ENCODE assay signal across 8 cellular contexts in the genomic region with DNA sequence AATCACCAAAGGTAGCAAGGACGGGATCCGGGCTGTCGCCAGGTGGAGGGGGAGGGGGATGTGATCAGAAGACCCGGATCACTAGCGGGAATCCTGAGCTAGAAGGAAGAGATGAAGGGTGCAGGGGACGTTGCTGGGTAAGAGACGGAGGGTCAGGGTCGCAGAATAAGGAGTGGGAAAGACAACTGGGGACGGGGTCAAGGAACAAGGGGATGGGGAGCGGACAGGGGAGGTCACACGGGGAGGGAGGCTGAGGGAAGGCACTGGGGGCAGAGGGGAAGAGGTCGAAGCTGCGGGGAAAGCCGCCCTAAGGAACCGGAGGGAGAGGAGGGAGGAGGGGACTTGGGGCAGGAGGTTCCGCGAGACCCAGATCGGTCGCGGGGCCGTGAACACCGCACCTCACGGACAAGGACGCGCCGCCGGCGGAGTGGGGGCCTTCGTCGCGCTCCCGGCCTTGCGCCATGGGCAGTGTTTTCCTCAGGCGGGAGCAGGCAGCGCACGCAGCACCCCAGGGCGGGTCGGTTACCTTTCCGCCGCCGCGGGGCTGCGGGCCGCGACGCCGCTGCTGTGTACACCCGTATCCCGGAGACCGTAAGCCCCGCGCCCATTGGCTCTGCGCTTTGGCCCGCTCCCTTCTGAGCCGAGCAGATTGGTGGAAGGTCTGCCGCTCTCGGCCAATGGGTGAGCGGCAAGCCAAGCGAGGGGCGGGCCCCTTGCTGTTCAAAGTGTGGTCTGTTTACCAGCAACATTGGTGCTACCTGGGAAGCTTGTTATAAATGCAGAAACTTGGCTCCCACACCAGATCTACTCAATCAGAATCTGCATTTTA. TPM values are rescaled to one million over a fixed set of nuclear protein-coding genes. Genes with fewer than 3 reads are reported as not detected.
A peak's percentile ranks its signal among the peaks of the same experiment; 100 is the strongest.
DNase-seq lines count a peak whose midpoint lies in the region; ATAC-seq, FAIRE-seq and TF ChIP-seq lines count a peak whose summit lies in the region.

A gene with protein sequence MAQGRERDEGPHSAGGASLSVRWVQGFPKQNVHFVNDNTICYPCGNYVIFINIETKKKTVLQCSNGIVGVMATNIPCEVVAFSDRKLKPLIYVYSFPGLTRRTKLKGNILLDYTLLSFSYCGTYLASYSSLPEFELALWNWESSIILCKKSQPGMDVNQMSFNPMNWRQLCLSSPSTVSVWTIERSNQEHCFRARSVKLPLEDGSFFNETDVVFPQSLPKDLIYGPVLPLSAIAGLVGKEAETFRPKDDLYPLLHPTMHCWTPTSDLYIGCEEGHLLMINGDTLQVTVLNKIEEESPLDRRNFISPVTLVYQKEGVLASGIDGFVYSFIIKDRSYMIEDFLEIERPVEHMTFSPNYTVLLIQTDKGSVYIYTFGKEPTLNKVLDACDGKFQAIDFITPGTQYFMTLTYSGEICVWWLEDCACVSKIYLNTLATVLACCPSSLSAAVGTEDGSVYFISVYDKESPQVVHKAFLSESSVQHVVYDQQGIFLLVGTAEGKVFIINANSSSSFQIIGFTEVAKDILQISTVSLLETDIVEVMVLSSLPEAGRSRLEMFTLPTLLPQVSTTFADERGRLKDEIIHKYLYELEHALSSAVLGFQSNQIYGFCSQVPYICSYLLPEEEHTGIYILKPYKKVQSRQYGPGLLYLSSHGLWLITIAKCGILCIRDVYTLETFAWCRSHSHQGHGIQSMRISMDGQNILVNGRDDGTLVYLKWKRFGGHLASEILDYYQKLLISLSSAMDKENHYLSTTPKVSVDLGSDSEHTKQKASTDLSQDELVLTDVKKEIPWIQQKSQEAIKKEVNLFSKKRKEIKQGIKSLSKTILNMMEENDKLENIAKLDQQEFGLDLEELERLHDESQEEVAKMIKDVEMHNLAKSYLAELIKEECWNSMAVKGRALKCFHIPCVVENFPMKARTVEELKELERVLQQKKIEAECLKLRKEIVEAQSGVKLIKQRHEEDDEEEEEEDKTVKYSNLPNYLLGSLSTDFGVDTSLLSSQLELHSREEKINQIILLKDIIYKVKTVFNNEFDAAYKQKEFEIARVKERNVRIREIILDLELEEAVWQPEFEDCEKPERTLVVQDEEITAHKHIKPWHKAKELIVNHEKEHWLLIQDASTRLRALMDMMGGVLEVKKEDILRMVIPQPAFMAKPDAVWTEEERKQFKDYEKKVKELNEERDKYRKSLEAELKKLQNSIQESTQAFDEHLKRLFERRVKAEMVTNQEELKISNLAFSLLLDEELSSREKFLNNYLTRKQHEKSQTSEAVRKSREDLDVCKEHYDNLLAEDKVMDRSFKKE (N-terminal part only) (minus strand): TSS at position 581 of the 829 bp plus-strand sequence. CDS start 118 bp downstream, at position 463.

- TF ChIP-seq CTCF in DND-41 (IDR thresholded peaks at IDR 0.05; ENCODE audit: borderline replicate concordance, extremely low read depth, low read length, poor library complexity, severe bottlenecking): no peak
- TF ChIP-seq CTCF in Loucy (conservative IDR thresholded peaks at IDR 0.05; ENCODE audit: low read length): no peak

- peaks cover 5% of the 10 kb centered on the region for H3K36me3 Mint-ChIP-seq in natural killer cell treated with Interleukin-12 subunit alpha and Interleukin-12 subunit beta and Interleukin-15 and Interleukin-18, amount 100 ng/mL, for 72 hours

- H3K27ac ChIP-seq in DND-41 (ENCODE audit: low read length): no peak within 1 kb of the TSS

- peaks cover 14 to 16% of the 10 kb centered on the region in 2 donors for H3K4me1 Mint-ChIP-seq in natural killer cell treated with Interleukin-12 subunit alpha and Interleukin-12 subunit beta and Interleukin-15 and Interleukin-18, amount 100 ng/mL, for 72 hours (ENCODE audit: low read depth in 2 of 2)

- H3K27me3 Mint-ChIP-seq in natural killer cell treated with Interleukin-12 subunit alpha and Interleukin-12 subunit beta and Interleukin-15 and Interleukin-18, amount 100 ng/mL, for 72 hours: peaks cover 30% of the 10 kb centered on the region in 2 donors

- H2AFZ ChIP-seq in DND-41 (ENCODE audit: low read depth, low read length): no peak within 1 kb of the TSS
- H2AFZ ChIP-seq in Loucy (ENCODE audit: low read length): peak within 1 kb of the TSS; percentile 83

- H3K27me3 ChIP-seq in DND-41 (ENCODE audit: insufficient read depth, low read length, poor library complexity) (no peaks in the 10 kb centered on the region), Loucy (ENCODE audit: insufficient read depth, low read length, poor library complexity, severe bottlenecking) (peaks cover 5% of the 10 kb centered on the region)

- H3K9ac ChIP-seq in DND-41 (ENCODE audit: low read depth, low read length) (no peak within 1 kb of the TSS), Loucy (ENCODE audit: low read depth, low read length, poor library complexity, severe bottlenecking) (peak within 1 kb of the TSS; percentile 36)

- H3K4me2 ChIP-seq in DND-41 (ENCODE audit: insufficient read depth, low read length): no peak within 1 kb of the TSS
- peak within 1 kb of the TSS; percentile 81 for H3K4me2 ChIP-seq in Loucy (ENCODE audit: low read depth, low read length, poor library complexity, severe bottlenecking)

- no peaks in the 10 kb centered on the region for H4K20me1 ChIP-seq in DND-41 (ENCODE audit: insufficient read depth, low read length)
- H4K20me1 ChIP-seq in Loucy (ENCODE audit: insufficient read depth, low read length, poor library complexity, severe bottlenecking): no peaks in the 10 kb centered on the region

- H3K4me1 ChIP-seq in DND-41 (ENCODE audit: insufficient read depth, low read length) (no peaks in the 10 kb centered on the region), Loucy (ENCODE audit: insufficient read depth, low read length, poor library complexity, severe bottlenecking) (no peaks in the 10 kb centered on the region)

- H3K36me3 ChIP-seq in DND-41 (ENCODE audit: insufficient read depth, low read length) (no peaks in the 10 kb centered on the region), Loucy (ENCODE audit: insufficient read depth, low read length) (no peaks in the 10 kb centered on the region)

- H3K4me3 Mint-ChIP-seq in natural killer cell treated with Interleukin-12 subunit alpha and Interleukin-12 subunit beta and Interleukin-15 and Interleukin-18, amount 100 ng/mL, for 72 hours: peak within 1 kb of the TSS; percentile 91

- peak; percentile 67 for TF ChIP-seq POLR2A in H54 (IDR thresholded peaks at IDR 0.05; ENCODE audit: low read depth, low read length)

- no peaks in the 10 kb centered on the region for H3K9me3 Mint-ChIP-seq in natural killer cell treated with Interleukin-12 subunit alpha and Interleukin-12 subunit beta and Interleukin-15 and Interleukin-18, amount 100 ng/mL, for 72 hours

- FAIRE-seq in H54 (lab: Jason Lieb, UNC): peak; percentile 92

- DNase-seq in DND-41 (no peak), H54 (ENCODE audit: insufficient read length, low spot score) (peak; percentile 100), SIG-M5 (lab: John Stamatoyannopoulos, UW) (peak; percentile 56), activated gamma-delta T cell treated with Interleukin-2 at 50 U/mL for 16 hours (peak; percentile 99), fibroblast of the conjunctiva (ENCODE audit: low read depth) (peak; percentile 92)
- peak; percentile 98 for DNase-seq in natural killer cell treated with Interleukin-12 subunit alpha and Interleukin-12 subunit beta and Interleukin-15 and Interleukin-18, amount 100 ng/mL, for 72 hours (ENCODE audit: low spot score)
- peak; percentile 97 to 99 (median 99) for DNase-seq in stimulated activated naive CD4-positive, alpha-beta T cell (lab: John Stamatoyannopoulos, UW)

- no peaks in the 10 kb centered on the region for H3K9me2 ChIP-seq in Loucy (replicated peaks; ENCODE audit: low read depth, low read length)

- H3K79me2 ChIP-seq in DND-41 (ENCODE audit: insufficient read depth, low read length) (no peaks in the 10 kb centered on the region), Loucy (ENCODE audit: insufficient read depth, low read length) (no peaks in the 10 kb centered on the region)

- H3K9me3 ChIP-seq in DND-41 (ENCODE audit: insufficient read depth, low read length, severe bottlenecking): peaks cover 13% of the 10 kb centered on the region
- H3K9me3 ChIP-seq in Loucy (ENCODE audit: insufficient read depth, low read depth, low read length): no peaks in the 10 kb centered on the region

- no peaks in the 10 kb centered on the region for H3F3A ChIP-seq in Loucy (ENCODE audit: low read depth)

- H3K27ac Mint-ChIP-seq in natural killer cell treated with Interleukin-12 subunit alpha and Interleukin-12 subunit beta and Interleukin-15 and Interleukin-18, amount 100 ng/mL, for 72 hours: peak within 1 kb of the TSS; percentile 50 to 51

- H3K4me3 ChIP-seq in DND-41 (ENCODE audit: low read depth in 1 of 2, low read length in 2 of 2) (no peak within 1 kb of the TSS), Loucy (ENCODE audit: low read length, poor library complexity, severe bottlenecking) (peak within 1 kb of the TSS; percentile 71)

- peak; percentile 33; the same call in 1 of the 3 replicates for ATAC-seq in DND-41 (ENCODE audit: insufficient read depth, low read depth)
- ATAC-seq in natural killer cell treated with Interleukin-12 subunit alpha and Interleukin-12 subunit beta and Interleukin-15 and Interleukin-18, amount 100 ng/mL, for 72 hours: peak; percentile 100

RNA-seq across cellular contexts. Expression of the gene that starts here (rescaled TPM):
- not detected for total RNA-seq in natural killer cell treated with Interleukin-12 subunit alpha and Interleukin-12 subunit beta and Interleukin-15 and Interleukin-18, amount 100 ng/mL, for 72 hours

Comparison
In these comparisons a context has a peak if more than half of its experiments do, and no peak if none do; other contexts are left out.
1. Peak in DNase-seq and ATAC-seq in natural killer cell treated with Interleukin-12 subunit alpha and Interleukin-12 subunit beta and Interleukin-15 and Interleukin-18, amount 100 ng/mL, for 72 hours; RNA of the gene not detected or under 1 TPM.